12 cellular contexts compared by ENCODE assay signal in genomic region chr1:199182151-199182843, GRCh38.
DNase-seq lines count a peak whose midpoint lies in the region; ATAC-seq, FAIRE-seq and TF ChIP-seq lines count a peak whose summit lies in the region.
"Had no signal": no experiment of that assay in that cellular context is flagged by ENCODE, and none has a peak within 500 bp of the region (broad histone marks: within the 10 kb centered on the region; RNA-seq: fewer than 3 reads in every experiment).

No MANE protein-coding gene starts in this region.

- H3K4me3 ChIP-seq in left ventricle myocardium inferior = no peak overlapping the region
- no peak overlapping the region for H3K4me3 ChIP-seq in kidney (ENCODE audit: low read length in 2 of 2)

- DNase-seq in NOMO-1 (lab: John Stamatoyannopoulos, UW; ENCODE audit: unreplicated experiment in 2 of 2) (peak; percentile 74 to 83), left ventricle myocardium inferior (no peak), DMS153 treated with DMSO at 0.1 percent for 48 hours (lab: John Stamatoyannopoulos, UW; ENCODE audit: unreplicated experiment) (no peak), kidney (no peak), iPS-NIHi11 (ENCODE audit: low spot score) (no peak)
- DNase-seq: mesendoderm, NCI-H774, T1000 had no signal

- no peak overlapping the region for H3K9ac ChIP-seq in kidney (ENCODE audit: low read length in 2 of 2)

- H3K4me1 ChIP-seq in left ventricle myocardium inferior (peaks cover 22% of the 10 kb centered on the region), kidney (ENCODE audit: control insufficient read depth in 1 of 2, insufficient read depth in 1 of 2, low read depth in 1 of 2, low read length in 2 of 2) (no peaks in the 10 kb centered on the region)

- peak; percentile 66 for ATAC-seq in GM18502 (IDR thresholded peaks at IDR 0.05; ENCODE audit: poor library complexity, unreplicated experiment)
- ATAC-seq in GM21786 (IDR thresholded peaks at IDR 0.05; ENCODE audit: unreplicated experiment) = peak; percentile 50
- no peak for ATAC-seq in GM21381 (IDR thresholded peaks at IDR 0.05; ENCODE audit: unreplicated experiment)
- ATAC-seq: sciatic nerve had no signal

- H3K27ac ChIP-seq in left ventricle myocardium inferior (replicated peaks) (peak overlapping the region; percentile 12), kidney (ENCODE audit: low read depth in 2 of 2, low read length in 2 of 2) (no peak overlapping the region)

- no peaks in the 10 kb centered on the region for H3K9me3 ChIP-seq in left ventricle myocardium inferior (replicated peaks)
- H3K9me3 ChIP-seq in kidney (ENCODE audit: control insufficient read depth in 1 of 2, low read length in 2 of 2) = no peaks in the 10 kb centered on the region

- intact Hi-C loops in left ventricle myocardium inferior (cut with micrococcal nuclease) = no loop called here
- intact Hi-C loops in kidney (cut with DNase I) = no loop called here

- H3K27me3 ChIP-seq in left ventricle myocardium inferior (ENCODE audit: low read depth) = no peaks in the 10 kb centered on the region

- H3K36me3 ChIP-seq in left ventricle myocardium inferior (no peaks in the 10 kb centered on the region), kidney (ENCODE audit: control insufficient read depth in 1 of 2, insufficient read depth in 2 of 2, low read length in 2 of 2) (no peaks in the 10 kb centered on the region)

- TF ChIP-seq CTCF in left ventricle myocardium inferior (IDR thresholded peaks at IDR 0.05; ENCODE audit: borderline replicate concordance) = no peak
- no peak for TF ChIP-seq CTCF in kidney (IDR thresholded peaks at IDR 0.05; ENCODE audit: borderline replicate concordance, extremely low read depth, insufficient read depth)

- no peak for FAIRE-seq in kidney (lab: Jason Lieb, UNC)

Comparison
In these comparisons a context has a peak if more than half of its experiments do, and no peak if none do; other contexts are left out.
1. DNase-seq: peak in NOMO-1 (2 of 2); none in left ventricle myocardium inferior (single experiment), DMS153 treated with DMSO at 0.1 percent for 48 hours (single experiment), kidney (single experiment) and iPS-NIHi11 (single experiment).